In the genomic region with DNA sequence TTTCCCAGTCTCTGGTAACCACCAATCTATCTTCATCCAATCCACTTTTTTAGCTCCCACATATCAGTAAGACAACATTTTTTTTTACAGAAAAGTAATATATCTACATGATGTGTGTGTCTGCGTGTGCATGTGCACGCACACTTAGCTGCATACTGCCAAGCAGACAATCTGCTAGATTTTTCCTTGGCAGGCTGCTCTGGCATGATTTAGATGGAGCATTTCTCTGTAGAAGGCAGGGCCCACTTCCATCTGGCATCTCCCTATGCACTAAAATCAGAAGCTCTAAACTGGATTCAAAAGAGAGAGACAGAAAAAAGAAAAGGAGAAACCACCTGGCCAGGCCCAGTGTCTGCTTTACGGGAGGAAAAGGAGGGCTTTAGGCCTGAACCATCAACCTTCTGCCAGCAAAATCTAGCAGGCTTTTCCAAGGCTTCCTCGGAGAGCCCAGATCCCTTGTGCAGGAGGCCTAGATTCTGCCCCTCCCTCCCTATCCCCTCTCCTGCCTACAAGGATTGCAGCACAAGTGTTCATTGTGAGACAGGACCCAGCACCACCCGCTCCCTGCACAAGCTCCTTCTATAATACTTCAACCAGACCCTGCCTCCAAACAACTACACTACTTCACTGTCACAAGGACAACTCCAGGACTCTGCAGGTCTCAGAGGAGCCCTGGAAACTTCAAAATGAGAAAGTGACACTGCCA, we compare ENCODE assay signal across 18 cellular contexts.
DNase-seq lines count a peak whose midpoint lies in the region; ATAC-seq and TF ChIP-seq lines count a peak whose summit lies in the region.
"Had no signal": no experiment of that assay in that cellular context is flagged by ENCODE, and none has a peak within 500 bp of the region (broad histone marks: within the 10 kb centered on the region; RNA-seq: fewer than 3 reads in every experiment).

No MANE protein-coding gene starts in this region.

- TF ChIP-seq CTCF in brain (conservative IDR thresholded peaks at IDR 0.05): no peak

- H3K9me3 Mint-ChIP-seq in activated T-cell treated with anti-CD3 and anti-CD28 coated beads, Interleukin-2, amount 50 U/mL, for 24 hours: peaks cover 6% of the 10 kb centered on the region
- peaks cover 0 to 12% (median 4%) of the 10 kb centered on the region in 5 experiments for H3K9me3 Mint-ChIP-seq in brain
- peaks cover 0 to 18% (median 3%) of the 10 kb centered on the region in 9 donors for H3K9me3 Mint-ChIP-seq in naive thymus-derived CD8-positive, alpha-beta T cell

- H3K4me1 Mint-ChIP-seq in activated T-cell treated with anti-CD3 and anti-CD28 coated beads, Interleukin-2, amount 50 U/mL, for 24 hours (ENCODE audit: low read depth): peaks cover 23% of the 10 kb centered on the region
- peaks cover 10% of the 10 kb centered on the region for H3K4me1 Mint-ChIP-seq in brain
- H3K4me1 Mint-ChIP-seq in naive thymus-derived CD8-positive, alpha-beta T cell: peaks cover 0 to 10% (median 3%) of the 10 kb centered on the region in 4 donors

- ATAC-seq in HG03565 (IDR thresholded peaks at IDR 0.05; ENCODE audit: unreplicated experiment): no peak
- no peak for ATAC-seq in naive thymus-derived CD8-positive, alpha-beta T cell

- H3K27ac ChIP-seq in substantia nigra (ENCODE audit: low read depth, low read length, poor library complexity, severe bottlenecking): peak overlapping the region; percentile 47
- H3K27ac ChIP-seq: suprapubic skin had no signal

- H3K4me3 Mint-ChIP-seq in activated T-cell treated with anti-CD3 and anti-CD28 coated beads, Interleukin-2, amount 50 U/mL, for 24 hours: no peak overlapping the region
- H3K4me3 Mint-ChIP-seq in brain: peak overlapping the region in 2 of 5 experiments; percentile 4 to 18
- H3K4me3 Mint-ChIP-seq in naive thymus-derived CD8-positive, alpha-beta T cell: no peak overlapping the region
- H3K4me3 Mint-ChIP-seq: HFFc6 had no signal

- H3K36me3 Mint-ChIP-seq in activated T-cell treated with anti-CD3 and anti-CD28 coated beads, Interleukin-2, amount 50 U/mL, for 24 hours (ENCODE audit: low read depth): peaks cover 96% of the 10 kb centered on the region
- peaks cover 77% of the 10 kb centered on the region for H3K36me3 Mint-ChIP-seq in brain
- H3K36me3 Mint-ChIP-seq in naive thymus-derived CD8-positive, alpha-beta T cell: peaks cover 39 to 97% (median 77%) of the 10 kb centered on the region in 3 donors

- POLR2A ChIA-PET in naive thymus-derived CD8-positive, alpha-beta T cell (lab: Charles Lee): no interaction called here

- DNase-seq in activated T-cell treated with anti-CD3 and anti-CD28 coated beads, Interleukin-2, amount 50 U/mL, for 24 hours: no peak
- no peak for DNase-seq in activated T-cell treated with anti-CD3 and anti-CD28 coated beads for 4 hours
- DNase-seq in hippocampal formation (lab: John Stamatoyannopoulos, UW): peak; percentile 43 to 71
- peak in 17 of 49 donors; percentile 6 to 70 (median 22) for DNase-seq in substantia nigra (lab: John Stamatoyannopoulos, UW)
- no peak for DNase-seq in naive thymus-derived CD8-positive, alpha-beta T cell
- DNase-seq in SKM-1 (lab: John Stamatoyannopoulos, UW; ENCODE audit: unreplicated experiment): no peak
- DNase-seq: activated naive CD4-positive, alpha-beta T cell; Calu3; central memory CD4-positive, alpha-beta T cell; GF-D8; glutamatergic neuron; HFFc6; kidney; NCI-H1105; NCI-H345 had no signal

- no peaks in the 10 kb centered on the region for H3K27me3 Mint-ChIP-seq in activated T-cell treated with anti-CD3 and anti-CD28 coated beads, Interleukin-2, amount 50 U/mL, for 24 hours
- H3K27me3 Mint-ChIP-seq in brain: peaks cover 3% of the 10 kb centered on the region
- no peaks in the 10 kb centered on the region for H3K27me3 Mint-ChIP-seq in naive thymus-derived CD8-positive, alpha-beta T cell

- peak overlapping the region; percentile 15 for H3K27ac Mint-ChIP-seq in activated T-cell treated with anti-CD3 and anti-CD28 coated beads, Interleukin-2, amount 50 U/mL, for 24 hours
- peak overlapping the region in 4 of 5 experiments; percentile 68 to 95 (median 92) for H3K27ac Mint-ChIP-seq in brain
- peak overlapping the region in 5 of 10 donors; percentile 27 to 89 (median 35) for H3K27ac Mint-ChIP-seq in naive thymus-derived CD8-positive, alpha-beta T cell
- H3K27ac Mint-ChIP-seq: HFFc6 had no signal

Comparison
In these comparisons a context has a peak if more than half of its experiments do, and no peak if none do; other contexts are left out.
1. DNase-seq: peak in hippocampal formation (2 of 2); none in activated T-cell treated with anti-CD3 and anti-CD28 coated beads, Interleukin-2, amount 50 U/mL, for 24 hours (single experiment), activated T-cell treated with anti-CD3 and anti-CD28 coated beads for 4 hours (single experiment), naive thymus-derived CD8-positive, alpha-beta T cell (0 of 10) and SKM-1 (single experiment).